ENCODE assay signal across 10 cellular contexts in the genomic region with DNA sequence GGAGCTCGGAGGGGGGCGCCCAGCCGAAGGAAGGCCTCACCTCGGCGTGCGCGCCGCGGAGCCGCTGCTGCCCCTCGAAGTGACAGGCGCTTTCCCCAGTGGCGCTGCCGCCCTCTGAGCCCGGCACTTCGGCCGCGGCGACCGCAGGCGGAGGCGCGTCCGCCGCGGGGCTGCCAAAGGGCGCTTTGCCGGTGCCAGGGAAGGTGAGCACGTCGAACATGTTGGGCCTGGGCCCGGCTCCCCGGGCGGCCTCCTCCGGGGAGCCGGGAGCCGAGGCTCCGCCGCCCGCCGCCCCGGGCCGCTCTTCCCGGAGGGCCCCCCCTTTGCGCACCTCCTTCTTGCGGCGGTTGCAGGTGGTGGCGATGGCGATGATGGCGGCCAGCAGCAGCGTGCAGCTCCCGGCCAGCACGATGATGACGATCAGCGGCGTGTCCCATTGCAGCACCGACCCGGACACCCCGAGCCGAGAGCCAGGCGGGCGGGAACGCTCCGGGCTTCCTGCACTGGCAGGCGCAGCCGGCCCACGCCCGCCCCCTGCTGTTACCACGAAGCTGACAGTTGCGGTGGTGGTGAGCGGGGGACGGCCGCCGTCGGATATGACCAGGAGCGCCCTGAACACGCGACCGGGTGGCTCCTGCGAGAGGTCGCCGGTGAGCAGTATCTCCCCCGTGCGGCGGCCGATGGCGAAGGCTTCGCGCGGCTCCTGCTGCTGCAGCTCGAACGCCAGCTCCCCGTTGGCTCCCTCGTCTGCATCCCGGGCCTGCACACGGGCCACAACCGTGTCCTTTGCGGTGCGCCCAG. TPM values are rescaled to one million over a fixed set of nuclear protein-coding genes. Genes with fewer than 3 reads are reported as not detected.
DNase-seq lines count a peak whose midpoint lies in the region; ATAC-seq and TF ChIP-seq lines count a peak whose summit lies in the region.
"Had no signal": no experiment of that assay in that cellular context is flagged by ENCODE, and none has a peak within 500 bp of the region (broad histone marks: within the 10 kb centered on the region; RNA-seq: fewer than 3 reads in every experiment).

No MANE protein-coding gene starts in this region.

- H3K4me3 ChIP-seq in GM12875 (ENCODE audit: low read depth, low read length) (no peak overlapping the region), Panc1 (ENCODE audit: low read depth in 2 of 2, low read length in 2 of 2) (no peak overlapping the region), MM.1S (ENCODE audit: low read length) (no peak overlapping the region)
- H3K4me3 ChIP-seq: lung had no signal

- CTCF ChIA-PET in Panc1 (lab: Charles Lee) = no interaction called here

- POLR2A ChIA-PET in Panc1 (lab: Charles Lee) = no interaction called here

- H3K4me2 ChIP-seq in MM.1S (ENCODE audit: low read depth, low read length) = no peak overlapping the region

- H3F3A ChIP-seq in MM.1S (ENCODE audit: insufficient read depth, low read length) = peaks cover 3% of the 10 kb centered on the region; the same call in 1 of the 2 replicates

- ATAC-seq in Panc1 = no peak
- ATAC-seq in HG02973 (IDR thresholded peaks at IDR 0.05; ENCODE audit: unreplicated experiment) = no peak
- no peak for ATAC-seq in HG03108 (IDR thresholded peaks at IDR 0.05; ENCODE audit: unreplicated experiment)

- no peak overlapping the region for H3K9ac ChIP-seq in MM.1S (ENCODE audit: low read length)

- H3K4me1 ChIP-seq in Panc1 (ENCODE audit: control insufficient read depth, insufficient read depth, low read length) (no peaks in the 10 kb centered on the region), MM.1S (ENCODE audit: low read length) (no peaks in the 10 kb centered on the region)

- TF ChIP-seq POLR2A in erythroblast (IDR thresholded peaks at IDR 0.05; ENCODE audit: low read length) = no peak

- intact Hi-C loops in Panc1 (cut with micrococcal nuclease; ENCODE audit: unreplicated experiment) = no loop called here

- H3K27me3 ChIP-seq in Panc1 (ENCODE audit: control insufficient read depth, insufficient read depth, low read length) (peaks cover 8% of the 10 kb centered on the region), MM.1S (replicated peaks; ENCODE audit: insufficient read depth, low read length) (no peaks in the 10 kb centered on the region)

- TF ChIP-seq CTCF in GM12875 (IDR thresholded peaks at IDR 0.05; ENCODE audit: borderline replicate concordance, insufficient read depth, low read depth, low read length) = 0 out of 2 replicates have a peak, but pooled peaks have one; percentile 7
- TF ChIP-seq CTCF in Panc1 (IDR thresholded peaks at IDR 0.05) = peak; percentile 19; the same call in 1 of the 2 replicates
- TF ChIP-seq CTCF in progenitor cell of endocrine pancreas (IDR thresholded peaks at IDR 0.05; ENCODE audit: unreplicated experiment) = peak; percentile 61
- TF ChIP-seq CTCF in MM.1S (IDR thresholded peaks at IDR 0.05; ENCODE audit: low read length) = no peak

- H3K9me3 ChIP-seq in Panc1 (ENCODE audit: control insufficient read depth, insufficient read depth, low read depth, low read length) (no peaks in the 10 kb centered on the region), MM.1S (replicated peaks; ENCODE audit: insufficient read depth, low read length) (no peaks in the 10 kb centered on the region)

- H3K79me2 ChIP-seq in MM.1S (ENCODE audit: low read length) = no peaks in the 10 kb centered on the region

- H3K27ac ChIP-seq in Panc1 (ENCODE audit: low read length) = no peak overlapping the region
- H3K27ac ChIP-seq in MM.1S (ENCODE audit: low read length) = no peak overlapping the region

- peaks cover 8% of the 10 kb centered on the region for H3K4me1 Mint-ChIP-seq in progenitor cell of endocrine pancreas (ENCODE audit: low read depth)

- no peaks in the 10 kb centered on the region for H3K9me2 ChIP-seq in MM.1S (replicated peaks; ENCODE audit: insufficient read depth, low read length)

- H4K20me1 ChIP-seq in MM.1S (ENCODE audit: insufficient read depth, low read length) = no peaks in the 10 kb centered on the region

- DNase-seq in Panc1 (ENCODE audit: low read depth, low spot score) = no peak
- peak; percentile 59 to 60 for DNase-seq in erythroblast (lab: John Stamatoyannopoulos, UW)
- peak; percentile 65 for DNase-seq in progenitor cell of endocrine pancreas (ENCODE audit: low spot score, unreplicated experiment)
- DNase-seq in MM.1S = no peak
- DNase-seq in superior temporal gyrus (ENCODE audit: extremely low spot score) = no peak
- DNase-seq: activated B cell treated with CpG ODN at 0.5 μM for 24 hours had no signal

- in situ Hi-C loops in Panc1 (cut with HindIII; ENCODE audit: low pct_unique_long_range_greater_than_20kb, low sequenced_read_pairs) = no loop called here

- peaks cover 61% of the 10 kb centered on the region for H3K27me3 Mint-ChIP-seq in progenitor cell of endocrine pancreas

- no peak overlapping the region for H2AFZ ChIP-seq in MM.1S (ENCODE audit: low read length)

- H3K36me3 Mint-ChIP-seq in progenitor cell of endocrine pancreas (ENCODE audit: insufficient read depth) = peaks cover 1% of the 10 kb centered on the region

- no peak overlapping the region for H3K27ac Mint-ChIP-seq in progenitor cell of endocrine pancreas
- H3K27ac Mint-ChIP-seq: activated B cell treated with CpG ODN at 0.5 μM for 24 hours had no signal

- H3K4me3 Mint-ChIP-seq in progenitor cell of endocrine pancreas (ENCODE audit: low read depth) = peak overlapping the region; percentile 51
- H3K4me3 Mint-ChIP-seq: activated B cell treated with CpG ODN at 0.5 μM for 24 hours had no signal

- no peaks in the 10 kb centered on the region for H3K9me3 Mint-ChIP-seq in progenitor cell of endocrine pancreas (ENCODE audit: low read depth)
- H3K9me3 Mint-ChIP-seq: activated B cell treated with CpG ODN at 0.5 μM for 24 hours had no signal

- no TSS peak for BruUV-seq in Panc1 (replicated peaks; lab: Mats Ljungman, UMichigan)

- H3K36me3 ChIP-seq in Panc1 (ENCODE audit: control insufficient read depth, insufficient read depth, low read length) (no peaks in the 10 kb centered on the region), MM.1S (replicated peaks; ENCODE audit: insufficient read depth, low read length) (no peaks in the 10 kb centered on the region)

RNA-seq across cellular contexts. Expression of a gene that starts 2.5 kb away (rescaled TPM):
- total RNA-seq in Panc1 (2021; ENCODE audit: unreplicated experiment) (not detected), progenitor cell of endocrine pancreas (0.17 and 0.42 TPM in 2 replicates)
- polyA plus RNA-seq in Panc1 (2012; ENCODE audit: insufficient read length) = not detected
- total RNA-seq: activated B cell treated with CpG ODN at 0.5 μM for 24 hours had no signal

Comparison
In these comparisons a context has a peak if more than half of its experiments do, and no peak if none do; other contexts are left out.
1. DNase-seq: peak in erythroblast (2 of 2) and progenitor cell of endocrine pancreas (single experiment); none in Panc1 (single experiment), MM.1S (single experiment) and superior temporal gyrus (single experiment).